In genomic region chr10:104120512-104120902, GRCh38 we compare ENCODE assay signal across 9 cellular contexts. TPM values are rescaled to one million over a fixed set of nuclear protein-coding genes. Genes with fewer than 3 reads are reported as not detected.
DNase-seq lines count a peak whose midpoint lies in the region; ATAC-seq and TF ChIP-seq lines count a peak whose summit lies in the region.
"Had no signal": no experiment of that assay in that cellular context is flagged by ENCODE, and none has a peak within 500 bp of the region (broad histone marks: within the 10 kb centered on the region; RNA-seq: fewer than 3 reads in every experiment).

No MANE protein-coding gene starts in this region.

- POLR2A ChIA-PET in A673 (lab: Charles Lee; ENCODE audit: low non-redundant PET) (interaction anchor here (0.6 to 0.7 kb wide), 4 partner anchors 40 to 722 kb away, joined by 4 to 11 read pairs (median 5); no protein-coding TSS in a partner anchor), IMR-90 (lab: Charles Lee; ENCODE audit: unreplicated experiment) (interaction anchor here (0.6 to 0.7 kb wide), 3 partner anchors 115 to 221 kb away, joined by 6 to 15 read pairs (median 8); no protein-coding TSS in a partner anchor)

- H3K4ac ChIP-seq in IMR-90 (ENCODE audit: low read depth, low read length): peak overlapping the region; percentile 72; the same call in 1 of the 2 replicates

- no peak overlapping the region for H2AK9ac ChIP-seq in IMR-90 (replicated peaks; ENCODE audit: low read depth, low read length, poor library complexity)

- H3K9me1 ChIP-seq in IMR-90 (ENCODE audit: insufficient read depth, low read length): no peaks in the 10 kb centered on the region; the same call in 1 of the 2 replicates

- H3K36me3 ChIP-seq in A673 (ENCODE audit: insufficient read depth, low read length, poor library complexity, severe bottlenecking) (no peaks in the 10 kb centered on the region), IMR-90 (ENCODE audit: control insufficient read depth, insufficient read depth, low read length) (no peaks in the 10 kb centered on the region), mammary epithelial cell (ENCODE audit: insufficient read depth, low read length) (no peaks in the 10 kb centered on the region), muscle layer of colon (ENCODE audit: insufficient read depth, low read length) (no peaks in the 10 kb centered on the region)

- H3K18ac ChIP-seq in IMR-90 (ENCODE audit: low read depth, low read length): peak overlapping the region; percentile 92; the same call in 1 of the 2 replicates

- H3K4me1 ChIP-seq in A673 (ENCODE audit: insufficient read depth, low read length, poor library complexity, severe bottlenecking) (peaks cover 23% of the 10 kb centered on the region), IMR-90 (ENCODE audit: control insufficient read depth, insufficient read depth, low read length) (no peaks in the 10 kb centered on the region; the same call in 1 of the 2 replicates), mammary epithelial cell (ENCODE audit: insufficient read depth, low read length) (peaks cover 51% of the 10 kb centered on the region), muscle layer of colon (ENCODE audit: insufficient read depth, low read length) (peaks cover 6% of the 10 kb centered on the region)

- DNase-seq in A673 (ENCODE audit: low spot score) (no peak), IMR-90 (no peak), mammary epithelial cell (no peak), DMS153 treated with DMSO at 0.1 percent for 48 hours (lab: John Stamatoyannopoulos, UW; ENCODE audit: unreplicated experiment) (no peak), NK-92 (lab: John Stamatoyannopoulos, UW; ENCODE audit: unreplicated experiment) (no peak), lower leg skin (ENCODE audit: low spot score in 2 of 2) (no peak)
- DNase-seq in activated CD8-positive, alpha-beta memory T cell treated with anti-CD3 and anti-CD28 coated beads, Interleukin-2, amount 50 U/mL, for 48 hours: no peak
- DNase-seq: NCI-H1417 treated with DMSO at 0.1 percent for 48 hours had no signal

- WGBS in IMR-90 (ENCODE audit: extremely low coverage in 2 of 2, insufficient read length in 1 of 2), 2 experiments: no CpG with 5 or more reads among the region's 2 CpGs
- WGBS in mammary epithelial cell (ENCODE audit: low coverage, missing lambda C conversion rate): 9% methylated on average over 2 of the region's 2 CpGs
- 24 to 27% methylated on average over 2 of the region's 2 CpGs for WGBS in lower leg skin, 2 donors

- intact Hi-C loops in A673 (cut with micrococcal nuclease; ENCODE audit: unreplicated experiment): loop anchor here (2.0 to 5.0 kb wide), 2 partner anchors 152 to 462 kb away; no protein-coding TSS in a partner anchor
- intact Hi-C loops in IMR-90 (cut with micrococcal nuclease): loop anchor here (2.0 to 5.0 kb wide), 3 partner anchors 87 to 232 kb away; partner anchors contain the start of genes CFAP58 and SLK
- intact Hi-C loops in mammary epithelial cell (cut with micrococcal nuclease): loop anchor here (5.0 kb wide), 2 partner anchors 137 to 153 kb away; partner anchors contain the start of gene SLK
- intact Hi-C loops in lower leg skin (cut with DNase I; ENCODE audit: low total_unique reads): no loop called here

- H3K9ac ChIP-seq in IMR-90 (ENCODE audit: low read depth, low read length): no peak overlapping the region; the same call in 1 of the 2 replicates
- H3K9ac ChIP-seq in mammary epithelial cell (ENCODE audit: insufficient read depth, low read length): peak overlapping the region; percentile 100
- peak overlapping the region; percentile 96 for H3K9ac ChIP-seq in muscle layer of colon (ENCODE audit: low read length)

- H3K4me2 ChIP-seq in IMR-90 (ENCODE audit: low read depth, low read length) (peak overlapping the region; percentile 66; the same call in 1 of the 2 replicates), mammary epithelial cell (ENCODE audit: insufficient read depth, low read depth, low read length) (peak overlapping the region; percentile 75)

- peak overlapping the region; percentile 89 for H2BK5ac ChIP-seq in IMR-90 (ENCODE audit: low read depth, low read length, poor library complexity, severe bottlenecking)

- peak overlapping the region; percentile 72; the same call in 1 of the 2 replicates for H3K23ac ChIP-seq in IMR-90 (ENCODE audit: low read depth, low read length)

- H3K27ac ChIP-seq in A673 (ENCODE audit: low read depth, low read length, poor library complexity, severe bottlenecking): peak overlapping the region; percentile 91
- peak overlapping the region; percentile 7; the same call in 1 of the 2 replicates for H3K27ac ChIP-seq in IMR-90 (ENCODE audit: insufficient read depth, low read length)
- H3K27ac ChIP-seq in mammary epithelial cell (ENCODE audit: insufficient read depth, low read depth, low read length): peak overlapping the region; percentile 100
- peak overlapping the region; percentile 89 for H3K27ac ChIP-seq in muscle layer of colon (ENCODE audit: low read depth, low read length)

- H2BK120ac ChIP-seq in IMR-90 (ENCODE audit: low read depth, low read length): peak overlapping the region; percentile 91

- H3K27me3 ChIP-seq in A673 (replicated peaks; ENCODE audit: insufficient read depth, low read depth, low read length, poor library complexity): no peaks in the 10 kb centered on the region
- no peaks in the 10 kb centered on the region for H3K27me3 ChIP-seq in IMR-90 (ENCODE audit: control insufficient read depth, insufficient read depth, low read length)
- H3K27me3 ChIP-seq in mammary epithelial cell (ENCODE audit: insufficient read depth, low read length): no peaks in the 10 kb centered on the region
- H3K27me3 ChIP-seq in muscle layer of colon (ENCODE audit: control insufficient read depth in 1 of 2, insufficient read depth in 2 of 2, low read length in 2 of 2): no peaks in the 10 kb centered on the region

- H3K4me3 ChIP-seq in A673 (ENCODE audit: low read depth, low read length, poor library complexity, severe bottlenecking) (peak overlapping the region; percentile 67), IMR-90 (ENCODE audit: insufficient read depth, low read depth, low read length) (0 out of 2 replicates have a peak overlapping the region, but pooled peaks have one; percentile 73), mammary epithelial cell (replicated peaks in 1 of 3; ENCODE audit: insufficient read depth in 1 of 3, low read depth in 2 of 3, low read length in 3 of 3) (peak overlapping the region in 2 of 3 experiments; percentile 2 to 22), muscle layer of colon (ENCODE audit: low read depth in 1 of 2, low read length in 2 of 2) (peak overlapping the region in 1 of 2 donors; percentile 96), lower leg skin (ENCODE audit: low read depth, poor library complexity, severe bottlenecking) (no peak overlapping the region)

- H4K20me1 ChIP-seq in IMR-90 (ENCODE audit: insufficient read depth, low read length) (no peaks in the 10 kb centered on the region), mammary epithelial cell (ENCODE audit: insufficient read depth, low read length) (no peaks in the 10 kb centered on the region)

- peak overlapping the region; percentile 79 to 89 for H4K8ac ChIP-seq in IMR-90 (ENCODE audit: low read depth in 2 of 2, low read length in 2 of 2)

- peak overlapping the region; percentile 83; the same call in 2 of the 3 replicates for H2BK15ac ChIP-seq in IMR-90 (ENCODE audit: low read depth, low read length)

- CTCF ChIA-PET in A673 (lab: Charles Lee): interaction anchor here (0.6 to 2.4 kb wide), 6 partner anchors 8 to 559 kb away, joined by 4 to 18 read pairs (median 6); no protein-coding TSS in a partner anchor
- CTCF ChIA-PET in IMR-90 (lab: Yijun Ruan, JAX): interaction anchor here (0.6 to 0.7 kb wide), 2 partner anchors 12 to 231 kb away, joined by 3 to 4 read pairs; no protein-coding TSS in a partner anchor
- CTCF ChIA-PET in mammary epithelial cell (lab: Charles Lee; ENCODE audit: low non-redundant PET): no interaction called here

- TF ChIP-seq POLR2A in IMR-90 (IDR thresholded peaks at IDR 0.05; ENCODE audit: low read depth, low read length) (no peak), lower leg skin (IDR thresholded peaks at IDR 0.05) (no peak)

- TF ChIP-seq CTCF in A673 (conservative IDR thresholded peaks at IDR 0.05; ENCODE audit: low read depth, low read length) (no peak), IMR-90 (conservative IDR thresholded peaks at IDR 0.05; ENCODE audit: low read depth, low read length) (no peak), mammary epithelial cell (conservative IDR thresholded peaks at IDR 0.05 in 1 of 2, IDR thresholded peaks at IDR 0.05 in 1 of 2; ENCODE audit: extremely low read depth in 1 of 2, insufficient read depth in 1 of 2, low read depth in 1 of 2, low read length in 2 of 2) (no peak), lower leg skin (IDR thresholded peaks at IDR 0.05) (no peak)

- H2BK20ac ChIP-seq in IMR-90 (ENCODE audit: low read depth, low read length): peak overlapping the region; percentile 92

- peak overlapping the region; percentile 80 for H4K5ac ChIP-seq in IMR-90 (ENCODE audit: low read depth, low read length)

- H2AK5ac ChIP-seq in IMR-90 (ENCODE audit: low read depth, low read length): peak overlapping the region; percentile 9; the same call in 1 of the 2 replicates

- peaks cover 23% of the 10 kb centered on the region for H3K79me2 ChIP-seq in mammary epithelial cell (ENCODE audit: insufficient read depth, low read length)

- peak overlapping the region; percentile 19; the same call in 1 of the 2 replicates for H3K56ac ChIP-seq in IMR-90 (ENCODE audit: extremely low read depth, insufficient read depth, low read length)

- peaks cover 0 to 7% of the 10 kb centered on the region in 2 experiments; a peak in 2 of 4 replicates for H3K79me1 ChIP-seq in IMR-90 (ENCODE audit: low read depth in 1 of 2, low read length in 2 of 2)

- ATAC-seq in IMR-90 (ENCODE audit: low read depth): no peak

- in situ Hi-C loops in IMR-90 (cut with MboI; ENCODE audit: low sequenced_read_pairs): loop anchor here (5.0 kb wide), 1 partner anchor 233 kb away; no protein-coding TSS in a partner anchor
- in situ Hi-C loops in mammary epithelial cell (cut with MboI; ENCODE audit: low sequenced_read_pairs in 2 of 2): loop anchor here (5.0 to 10.0 kb wide), 3 partner anchors 33 to 84 kb away; partner anchors contain the start of gene COL17A1 (in 1 of the 2)

- H4K91ac ChIP-seq in IMR-90 (ENCODE audit: insufficient read depth, low read depth, low read length): peak overlapping the region; percentile 74; the same call in 1 of the 2 replicates

- H3K14ac ChIP-seq in IMR-90 (replicated peaks; ENCODE audit: low read depth, low read length): peak overlapping the region; percentile 74

- no peaks in the 10 kb centered on the region for H3K9me3 ChIP-seq in A673 (ENCODE audit: low read depth, low read length, poor library complexity, severe bottlenecking)
- no peaks in the 10 kb centered on the region for H3K9me3 ChIP-seq in IMR-90 (ENCODE audit: control insufficient read depth, insufficient read depth, low read length)
- H3K9me3 ChIP-seq in mammary epithelial cell (replicated peaks; ENCODE audit: insufficient read depth, low read length): no peaks in the 10 kb centered on the region
- no peaks in the 10 kb centered on the region for H3K9me3 ChIP-seq in muscle layer of colon (ENCODE audit: low read length)

- no peak for TF ChIP-seq RAD21 in IMR-90 (IDR thresholded peaks at IDR 0.05; ENCODE audit: low read length)

- dilution Hi-C loops in IMR-90 (cut with HindIII; ENCODE audit: low sequenced_read_pairs, unreplicated experiment): no loop called here
- dilution Hi-C loops in mammary epithelial cell (cut with HindIII; ENCODE audit: low sequenced_read_pairs): loop anchor here (5.0 kb wide), 1 partner anchor 38 kb away; no protein-coding TSS in a partner anchor

- BruUV-seq in A673 (replicated peaks; lab: Mats Ljungman, UMichigan) (no TSS peak), IMR-90 (replicated peaks; lab: Mats Ljungman, UMichigan) (no TSS peak), mammary epithelial cell (replicated peaks; lab: Mats Ljungman, UMichigan) (no TSS peak)

- H2AFZ ChIP-seq in IMR-90 (replicated peaks; ENCODE audit: low read length, poor library complexity): no peak overlapping the region
- H2AFZ ChIP-seq in mammary epithelial cell (ENCODE audit: low read depth, low read length): no peak overlapping the region

RNA-seq across cellular contexts. Expression of gene SFR1, which starts 1.5 kb away (rescaled TPM):
- 11.2 and 12.6 TPM in 2 replicates for total RNA-seq in A673 (2021)
- total RNA-seq in IMR-90 (2012; rRNA removed): 1.6 and 5.6 TPM in 2 replicates
- 2.0 and 2.3 TPM in 2 replicates for polyA plus RNA-seq in IMR-90 (2012; rRNA removed)
- polyA plus RNA-seq in IMR-90 (2012; cell fraction: cytosol; rRNA removed): 0.42 and 1.0 TPM in 2 replicates
- 0.08 and 1.3 TPM in 2 replicates for polyA plus RNA-seq in IMR-90 (2012; cell fraction: nucleus; rRNA removed; ENCODE audit: low replicate concordance)
- total RNA-seq in mammary epithelial cell: 10 to 100 TPM in 1 of 2 donors, 1 to 10 TPM in 1; 5.8 to 16.4 TPM
- 7.9 TPM for polyA plus RNA-seq in mammary epithelial cell
- 7.0 TPM for polyA minus RNA-seq in mammary epithelial cell
- total RNA-seq in lower leg skin: 1 to 10 TPM; 2.1 to 10.0 (median 3.5) TPM

RNA-seq across cellular contexts. Expression of gene COL17A1, which starts 34.8 kb away (rescaled TPM):
- not detected in 2 replicates for total RNA-seq in A673 (2021)
- total RNA-seq in IMR-90 (2012; rRNA removed): 0.18 and 0.83 TPM in 2 replicates
- 0.14 and 0.32 TPM in 2 replicates for polyA plus RNA-seq in IMR-90 (2012; rRNA removed)
- polyA plus RNA-seq in IMR-90 (2012; cell fraction: cytosol; rRNA removed): 0.11 TPM in 2 replicates
- polyA plus RNA-seq in IMR-90 (2012; cell fraction: nucleus; rRNA removed; ENCODE audit: low replicate concordance): 0.60 and 0.83 TPM in 2 replicates
- total RNA-seq in mammary epithelial cell: 1,000 to 10,000 TPM; 1,287 to 2,380 TPM
- polyA plus RNA-seq in mammary epithelial cell: 2,244 TPM
- polyA minus RNA-seq in mammary epithelial cell: 1,040 TPM
- 1,000 to 10,000 TPM in 1 of 4 donors, 100 to 1,000 TPM in 3; 653 to 1,410 (median 857) TPM for total RNA-seq in lower leg skin

Comparison
In these comparisons a context has a peak if more than half of its experiments do, and no peak if none do; other contexts are left out.
1. H3K27ac ChIP-seq: peak in every context shown above with its lines; median percentile 100 in mammary epithelial cell; 91 in A673; 89 in muscle layer of colon; 7 in IMR-90.
2. RNA of gene COL17A1, which starts 34.8 kb away (total RNA-seq): 1,287 to 2,380 TPM in mammary epithelial cell and 653 to 1,410 TPM in lower leg skin; 0.18 to 0.83 TPM in IMR-90 and not detected in A673; every median in the first group is over 100 times any median in the second.